ENCODE assay signal across 13 cellular contexts in genomic region chr5:157821405-157821804, GRCh38. TPM values are rescaled to one million over a fixed set of nuclear protein-coding genes. Genes with fewer than 3 reads are reported as not detected.
DNase-seq lines count a peak whose midpoint lies in the region; ATAC-seq and TF ChIP-seq lines count a peak whose summit lies in the region.
"Had no signal": no experiment of that assay in that cellular context is flagged by ENCODE, and none has a peak within 500 bp of the region (broad histone marks: within the 10 kb centered on the region; RNA-seq: fewer than 3 reads in every experiment).

No MANE protein-coding gene starts in this region.

- BruUV-seq in OCI-LY7 (replicated peaks; lab: Mats Ljungman, UMichigan) = no TSS peak

- H3K4me3 Mint-ChIP-seq in activated naive CD4-positive, alpha-beta T cell treated with anti-CD3 and anti-CD28 coated beads, Interleukin-2, amount 50 U/mL, for 24 hours = no peak overlapping the region
- no peak overlapping the region for H3K4me3 Mint-ChIP-seq in activated naive CD4-positive, alpha-beta T cell treated with anti-CD3 and anti-CD28 coated beads, Interleukin-2, amount 10 ng/mL, durations not matched to agents 7 days and 5 days
- H3K4me3 Mint-ChIP-seq: naive thymus-derived CD4-positive, alpha-beta T cell had no signal

- no peak overlapping the region for H2AFZ ChIP-seq in OCI-LY7 (ENCODE audit: low read length)

- ATAC-seq in GM21447 (IDR thresholded peaks at IDR 0.05; ENCODE audit: unreplicated experiment) (no peak), GM19397 (IDR thresholded peaks at IDR 0.05; ENCODE audit: unreplicated experiment) (no peak)
- ATAC-seq: gastrocnemius medialis had no signal

- TF ChIP-seq CTCF in OCI-LY7 (conservative IDR thresholded peaks at IDR 0.05; ENCODE audit: low read length) = no peak
- no peak for TF ChIP-seq CTCF in esophagus muscularis mucosa (IDR thresholded peaks at IDR 0.05)

- no peak for DNase-seq in activated naive CD4-positive, alpha-beta T cell treated with anti-CD3 and anti-CD28 coated beads, Interleukin-2, amount 10 ng/mL, durations not matched to agents 7 days and 5 days
- DNase-seq in OCI-LY7 (ENCODE audit: low spot score) (no peak), esophagus muscularis mucosa (ENCODE audit: extremely low spot score) (no peak), superior temporal gyrus (ENCODE audit: extremely low spot score) (peak; percentile 16), NCI-H510A treated with DMSO at 0.1 percent for 48 hours (lab: John Stamatoyannopoulos, UW) (no peak)
- DNase-seq: activated CD4-positive, alpha-beta T cell treated with anti-CD3 and anti-CD28 coated beads, Interleukin-2, amount 50 U/mL, for 1 hour; gastrocnemius medialis; left ventricle myocardium superior had no signal

- no peaks in the 10 kb centered on the region for H3K27me3 Mint-ChIP-seq in activated naive CD4-positive, alpha-beta T cell treated with anti-CD3 and anti-CD28 coated beads, Interleukin-2, amount 50 U/mL, for 24 hours
- H3K27me3 Mint-ChIP-seq in activated naive CD4-positive, alpha-beta T cell treated with anti-CD3 and anti-CD28 coated beads, Interleukin-2, amount 10 ng/mL, durations not matched to agents 7 days and 5 days = no peaks in the 10 kb centered on the region
- H3K27me3 Mint-ChIP-seq: naive thymus-derived CD4-positive, alpha-beta T cell had no signal

- peak overlapping the region; percentile 58 for H3K4me2 ChIP-seq in OCI-LY7 (ENCODE audit: low read length)

- peaks cover 100% of the 10 kb centered on the region for H3K79me2 ChIP-seq in OCI-LY7 (ENCODE audit: insufficient read depth, low read depth, low read length)

- H3K27me3 ChIP-seq in esophagus muscularis mucosa = no peaks in the 10 kb centered on the region
- H3K27me3 ChIP-seq: gastrocnemius medialis had no signal

- CTCF ChIA-PET in activated naive CD4-positive, alpha-beta T cell treated with anti-CD3 and anti-CD28 coated beads, Interleukin-2, amount 10 ng/mL, durations not matched to agents 7 days and 5 days (lab: Charles Lee) = no interaction called here
- CTCF ChIA-PET in OCI-LY7 (lab: Charles Lee; ENCODE audit: unreplicated experiment) = no interaction called here

- no peaks in the 10 kb centered on the region for H3K9me2 ChIP-seq in OCI-LY7 (ENCODE audit: insufficient read depth, low read length)

- no peaks in the 10 kb centered on the region for H3K9me3 Mint-ChIP-seq in activated naive CD4-positive, alpha-beta T cell treated with anti-CD3 and anti-CD28 coated beads, Interleukin-2, amount 50 U/mL, for 24 hours
- peaks cover 2% of the 10 kb centered on the region for H3K9me3 Mint-ChIP-seq in activated naive CD4-positive, alpha-beta T cell treated with anti-CD3 and anti-CD28 coated beads, Interleukin-2, amount 10 ng/mL, durations not matched to agents 7 days and 5 days

- TF ChIP-seq POLR2A in esophagus muscularis mucosa (IDR thresholded peaks at IDR 0.05; ENCODE audit: low read depth) = no peak

- H3K9me3 ChIP-seq in OCI-LY7 (ENCODE audit: low read length) (peaks cover 17% of the 10 kb centered on the region), esophagus muscularis mucosa (no peaks in the 10 kb centered on the region)
- H3K9me3 ChIP-seq: gastrocnemius medialis had no signal

- peak overlapping the region; percentile 76 for H3K27ac Mint-ChIP-seq in activated naive CD4-positive, alpha-beta T cell treated with anti-CD3 and anti-CD28 coated beads, Interleukin-2, amount 50 U/mL, for 24 hours
- no peak overlapping the region for H3K27ac Mint-ChIP-seq in activated naive CD4-positive, alpha-beta T cell treated with anti-CD3 and anti-CD28 coated beads, Interleukin-2, amount 10 ng/mL, durations not matched to agents 7 days and 5 days

- H3K4me3 ChIP-seq in OCI-LY7 (ENCODE audit: low read depth, low read length, poor library complexity, severe bottlenecking) (no peak overlapping the region), esophagus muscularis mucosa (no peak overlapping the region)
- H3K4me3 ChIP-seq: gastrocnemius medialis had no signal

- peaks cover 9% of the 10 kb centered on the region for H3K36me3 Mint-ChIP-seq in activated naive CD4-positive, alpha-beta T cell treated with anti-CD3 and anti-CD28 coated beads, Interleukin-2, amount 50 U/mL, for 24 hours
- H3K36me3 Mint-ChIP-seq in activated naive CD4-positive, alpha-beta T cell treated with anti-CD3 and anti-CD28 coated beads, Interleukin-2, amount 10 ng/mL, durations not matched to agents 7 days and 5 days = peaks cover 15% of the 10 kb centered on the region

- no peaks in the 10 kb centered on the region; the same call in 1 of the 2 replicates for H4K20me1 ChIP-seq in OCI-LY7 (ENCODE audit: insufficient read depth, low read length)

- H3K27ac ChIP-seq in OCI-LY7 (ENCODE audit: low read depth, low read length, poor library complexity, severe bottlenecking) (peak overlapping the region; percentile 68), esophagus muscularis mucosa (replicated peaks in 1 of 4) (peak overlapping the region in 3 of 4 donors; percentile 51 to 56 (median 53))
- H3K27ac ChIP-seq: HL-60 had no signal

- POLR2A ChIA-PET in OCI-LY7 (lab: Charles Lee) = no interaction called here

- H3K36me3 ChIP-seq in OCI-LY7 (ENCODE audit: insufficient read depth, low read length) = peaks cover 50% of the 10 kb centered on the region
- no peaks in the 10 kb centered on the region for H3K36me3 ChIP-seq in esophagus muscularis mucosa
- H3K36me3 ChIP-seq: gastrocnemius medialis had no signal

- TF ChIP-seq EP300 in esophagus muscularis mucosa (IDR thresholded peaks at IDR 0.05) = no peak

- peaks cover 59% of the 10 kb centered on the region for H3K4me1 Mint-ChIP-seq in activated naive CD4-positive, alpha-beta T cell treated with anti-CD3 and anti-CD28 coated beads, Interleukin-2, amount 50 U/mL, for 24 hours
- H3K4me1 Mint-ChIP-seq in activated naive CD4-positive, alpha-beta T cell treated with anti-CD3 and anti-CD28 coated beads, Interleukin-2, amount 10 ng/mL, durations not matched to agents 7 days and 5 days = peaks cover 12% of the 10 kb centered on the region

- 81% methylated on average over 1 of the region's 1 CpG for WGBS in esophagus muscularis mucosa

- H3K4me1 ChIP-seq in OCI-LY7 (ENCODE audit: insufficient read depth, low read length, poor library complexity, severe bottlenecking) = peaks cover 85% of the 10 kb centered on the region
- H3K4me1 ChIP-seq in esophagus muscularis mucosa = peaks cover 31 to 81% (median 77%) of the 10 kb centered on the region in 4 donors

- intact Hi-C loops in OCI-LY7 (cut with micrococcal nuclease; ENCODE audit: unreplicated experiment) (loop anchor here (2.0 kb wide), 1 partner anchor 39 kb away; no protein-coding TSS in a partner anchor), esophagus muscularis mucosa (cut with DNase I) (no loop called here)

RNA-seq across cellular contexts. Expression of gene CLINT1, which starts 37.5 kb away (rescaled TPM):
- total RNA-seq in OCI-LY7 (2014; rRNA removed; shearing (Covaris generic)) = 86.1 and 107 TPM in 2 replicates
- 120 and 135 TPM in 2 replicates for total RNA-seq in OCI-LY7 (2022)
- 100 to 1,000 TPM in 2 of 4 donors, 10 to 100 TPM in 2; 84.3 to 118 (median 107) TPM for total RNA-seq in esophagus muscularis mucosa
